ENCODE assay signal across 9 cellular contexts in the genomic region with DNA sequence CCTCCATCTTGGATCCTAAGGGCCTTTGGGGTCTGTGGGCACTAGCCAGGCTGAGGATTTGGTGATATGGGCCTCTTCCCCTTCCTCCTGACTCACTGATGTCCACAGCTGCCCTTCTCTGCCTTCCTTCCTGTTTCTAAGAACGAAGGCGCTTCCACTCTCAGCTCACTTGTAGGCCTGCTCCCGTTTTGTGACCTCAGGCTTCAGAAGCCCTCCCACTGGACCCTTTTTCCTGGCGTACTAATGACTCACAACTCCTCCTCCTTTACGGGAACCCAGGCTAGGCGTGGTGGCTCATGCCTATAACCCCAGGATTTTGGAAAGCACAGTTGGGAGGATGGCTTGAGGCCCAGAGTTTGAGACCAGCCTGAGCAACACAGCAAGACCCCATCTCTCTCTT. TPM values are rescaled to one million over a fixed set of nuclear protein-coding genes. Genes with fewer than 3 reads are reported as not detected.
DNase-seq lines count a peak whose midpoint lies in the region; ATAC-seq and TF ChIP-seq lines count a peak whose summit lies in the region.
"Had no signal": no experiment of that assay in that cellular context is flagged by ENCODE, and none has a peak within 500 bp of the region (broad histone marks: within the 10 kb centered on the region; RNA-seq: fewer than 3 reads in every experiment).

No MANE protein-coding gene starts in this region.

- peak; percentile 44 for ATAC-seq in Right ventricle myocardium superior (ENCODE audit: poor library complexity)
- peak; percentile 74 to 76 for ATAC-seq in gastrocnemius medialis
- no peak for ATAC-seq in GM19351 (IDR thresholded peaks at IDR 0.05; ENCODE audit: unreplicated experiment)
- no peak for ATAC-seq in GM21367 (IDR thresholded peaks at IDR 0.05; ENCODE audit: unreplicated experiment)
- ATAC-seq in HG03520 (IDR thresholded peaks at IDR 0.05; ENCODE audit: unreplicated experiment): no peak

- no peak overlapping the region for H3K4me3 Mint-ChIP-seq in activated CD4-positive, alpha-beta memory T cell treated with anti-CD3 and anti-CD28 coated beads for 36 hours

- TF ChIP-seq POLR2A in gastrocnemius medialis (IDR thresholded peaks at IDR 0.05): peak; percentile 9 to 33
- TF ChIP-seq POLR2A in ovary (IDR thresholded peaks at IDR 0.05): no peak

- POLR2A ChIA-PET in activated CD4-positive, alpha-beta memory T cell treated with anti-CD3 and anti-CD28 coated beads for 36 hours (lab: Charles Lee): no interaction called here

- no peak overlapping the region for H3K4me3 ChIP-seq in gastrocnemius medialis
- no peak overlapping the region for H3K4me3 ChIP-seq in ovary
- H3K4me3 ChIP-seq: cardiac muscle cell had no signal

- TF ChIP-seq CTCF in gastrocnemius medialis (IDR thresholded peaks at IDR 0.05 in 4 of 5, conservative IDR thresholded peaks at IDR 0.05 in 1 of 5) (no peak), ovary (IDR thresholded peaks at IDR 0.05) (no peak)

- H3K36me3 Mint-ChIP-seq in activated CD4-positive, alpha-beta memory T cell treated with anti-CD3 and anti-CD28 coated beads for 36 hours: peaks cover 52% of the 10 kb centered on the region

- peak; percentile 68 for DNase-seq in HCEC 1CT
- DNase-seq in activated CD4-positive, alpha-beta memory T cell treated with anti-CD3 and anti-CD28 coated beads for 36 hours: no peak
- DNase-seq in Right ventricle myocardium superior: peak; percentile 61
- peak; percentile 29 to 56 for DNase-seq in gastrocnemius medialis
- DNase-seq in ovary: no peak

- H3K4me1 ChIP-seq in gastrocnemius medialis (peaks cover 4 to 7% of the 10 kb centered on the region in 2 donors), ovary (ENCODE audit: insufficient read depth) (no peaks in the 10 kb centered on the region)

- no peaks in the 10 kb centered on the region for H3K9me3 Mint-ChIP-seq in activated CD4-positive, alpha-beta memory T cell treated with anti-CD3 and anti-CD28 coated beads for 36 hours

- TF ChIP-seq EP300 in ovary (IDR thresholded peaks at IDR 0.05): no peak

- no peaks in the 10 kb centered on the region for H3K27me3 Mint-ChIP-seq in activated CD4-positive, alpha-beta memory T cell treated with anti-CD3 and anti-CD28 coated beads for 36 hours

- in situ Hi-C loops in gastrocnemius medialis (cut with MboI; ENCODE audit: low sequenced_read_pairs in 4 of 4): no loop called here

- no peaks in the 10 kb centered on the region for H3K9me3 ChIP-seq in gastrocnemius medialis
- no peaks in the 10 kb centered on the region for H3K9me3 ChIP-seq in ovary

- H3K27ac ChIP-seq in gastrocnemius medialis: peak overlapping the region; percentile 54 to 72 (median 58)
- H3K27ac ChIP-seq in ovary: no peak overlapping the region
- H3K27ac ChIP-seq: cardiac muscle cell had no signal

- H3K4me1 Mint-ChIP-seq in activated CD4-positive, alpha-beta memory T cell treated with anti-CD3 and anti-CD28 coated beads for 36 hours (ENCODE audit: low read depth): no peaks in the 10 kb centered on the region

- CTCF ChIA-PET in activated CD4-positive, alpha-beta memory T cell treated with anti-CD3 and anti-CD28 coated beads for 36 hours (lab: Charles Lee): interaction anchor here (0.7 kb wide), 1 partner anchor 347 kb away, joined by 5 read pairs; no protein-coding TSS in a partner anchor

- H3K27me3 ChIP-seq in gastrocnemius medialis (no peaks in the 10 kb centered on the region), ovary (no peaks in the 10 kb centered on the region)
- H3K27me3 ChIP-seq: cardiac muscle cell had no signal

- 74 to 80% (median 74%) methylated on average over 6 of the region's 6 CpGs for WGBS in ovary, 3 donors

- H3K36me3 ChIP-seq in gastrocnemius medialis (peaks cover 0 to 76% of the 10 kb centered on the region in 2 donors), ovary (no peaks in the 10 kb centered on the region)

- intact Hi-C loops in activated CD4-positive, alpha-beta memory T cell treated with anti-CD3 and anti-CD28 coated beads for 36 hours (cut with micrococcal nuclease): no loop called here
- intact Hi-C loops in Right ventricle myocardium superior (cut with DNase I): no loop called here
- intact Hi-C loops in gastrocnemius medialis (cut with DNase I; ENCODE audit: low total_unique reads): no loop called here
- intact Hi-C loops in ovary (cut with DNase I): no loop called here

- peak overlapping the region; percentile 62 for H3K27ac Mint-ChIP-seq in activated CD4-positive, alpha-beta memory T cell treated with anti-CD3 and anti-CD28 coated beads for 36 hours

RNA-seq across cellular contexts. Expression of gene TMED1, which starts 55.6 kb away (rescaled TPM):
- total RNA-seq in activated CD4-positive, alpha-beta memory T cell treated with anti-CD3 and anti-CD28 coated beads for 36 hours: 10 to 100 TPM; 18.8 to 19.1 TPM
- total RNA-seq in Right ventricle myocardium superior (30.8 TPM), gastrocnemius medialis (10 to 100 TPM; 33.0 to 90.0 (median 57.1) TPM), ovary (10 to 100 TPM; 24.5 to 53.8 (median 29.1) TPM)
- polyA plus RNA-seq in ovary: 10 to 100 TPM in 1 of 2 donors, 1 to 10 TPM in 1; 9.3 to 49.6 TPM

Comparison
In these comparisons a context has a peak if more than half of its experiments do, and no peak if none do; other contexts are left out.
1. DNase-seq: peak in HCEC 1CT (single experiment), Right ventricle myocardium superior (single experiment) and gastrocnemius medialis (2 of 2); none in activated CD4-positive, alpha-beta memory T cell treated with anti-CD3 and anti-CD28 coated beads for 36 hours (single experiment) and ovary (0 of 5).
2. ATAC-seq: peak in Right ventricle myocardium superior (single experiment) and gastrocnemius medialis (2 of 2); none in GM19351 (single experiment), GM21367 (single experiment) and HG03520 (single experiment).
3. H3K27ac ChIP-seq: peak in gastrocnemius medialis (4 of 4); none in ovary (0 of 2).